In the genomic region with DNA sequence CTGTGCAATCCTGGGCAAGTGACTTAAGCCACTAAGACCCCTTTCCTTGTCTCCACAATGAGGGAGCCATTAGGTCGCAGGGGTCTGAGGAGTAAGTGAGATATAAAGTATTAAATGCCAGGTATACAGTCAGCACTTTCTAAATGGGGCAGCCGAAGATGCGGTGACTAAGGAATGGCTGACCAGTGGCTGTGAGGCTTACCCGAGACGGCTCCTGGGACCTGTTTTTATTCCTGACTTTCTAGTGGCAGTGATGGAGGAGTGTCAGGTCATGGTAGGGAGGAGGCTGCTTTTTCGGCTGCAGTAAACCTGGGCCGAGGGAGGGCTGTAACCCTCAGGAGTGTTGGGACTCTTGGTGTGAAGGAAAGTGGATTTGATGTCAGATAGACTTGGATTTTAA, we compare ENCODE assay signal across 33 cellular contexts.
"Had no signal": no experiment of that assay in that cellular context is flagged by ENCODE, and none has a peak within 500 bp of the region (broad histone marks: within the 10 kb centered on the region; RNA-seq: fewer than 3 reads in every experiment).

No MANE protein-coding gene starts in this region.

- H3K4me3 ChIP-seq: adrenal gland, body of pancreas, esophagus muscularis mucosa, gastroesophageal sphincter had no signal

- H3K4me3 Mint-ChIP-seq: activated B cell treated with CpG ODN at 0.5 μM for 24 hours; activated CD8-positive, alpha-beta memory T cell treated with anti-CD3 and anti-CD28 coated beads, Interleukin-2, amount 10 ng/mL, durations not matched to agents 7 days and 5 days; activated CD8-positive, alpha-beta T cell treated with anti-CD3 and anti-CD28 coated beads for 36 hours; activated naive CD4-positive, alpha-beta T cell treated with anti-CD3 and anti-CD28 coated beads for 36 hours; activated naive CD4-positive, alpha-beta T cell treated with anti-CD3 and anti-CD28 coated beads, Interleukin-2, amount 50 U/mL, for 24 hours; activated naive CD8-positive, alpha-beta T cell treated with anti-CD3 and anti-CD28 coated beads for 36 hours; activated naive CD8-positive, alpha-beta T cell treated with anti-CD3 and anti-CD28 coated beads, Interleukin-2, amount 50 U/mL, for 24 hours; activated T-cell treated with anti-CD3 and anti-CD28 coated beads, Interleukin-2, amount 50 U/mL, for 24 hours; activated T-cell treated with anti-CD3 and anti-CD28 coated beads, Interleukin-2, amount 50 U/mL, for 72 hours; effector memory CD8-positive, alpha-beta T cell; T-helper 17 cell; T-helper 2 cell treated with Interferon-gamma antibody and Interleukin-4, amounts not matched to agents 5 μg/mL and 100 μg/mL, for 36 hours had no signal

- H3K9me3 ChIP-seq: adrenal gland, body of pancreas, esophagus muscularis mucosa, gastroesophageal sphincter had no signal

- H3K27me3 Mint-ChIP-seq: activated B cell treated with CpG ODN at 0.5 μM for 24 hours; activated CD8-positive, alpha-beta memory T cell treated with anti-CD3 and anti-CD28 coated beads, Interleukin-2, amount 10 ng/mL, durations not matched to agents 7 days and 5 days; activated CD8-positive, alpha-beta T cell treated with anti-CD3 and anti-CD28 coated beads for 36 hours; activated naive CD4-positive, alpha-beta T cell treated with anti-CD3 and anti-CD28 coated beads, Interleukin-2, amount 50 U/mL, for 24 hours; activated naive CD8-positive, alpha-beta T cell treated with anti-CD3 and anti-CD28 coated beads for 36 hours; activated naive CD8-positive, alpha-beta T cell treated with anti-CD3 and anti-CD28 coated beads, Interleukin-2, amount 50 U/mL, for 24 hours; activated T-cell treated with anti-CD3 and anti-CD28 coated beads, Interleukin-2, amount 50 U/mL, for 24 hours; effector memory CD8-positive, alpha-beta T cell; T-helper 17 cell had no signal

- H3K4me1 ChIP-seq: adrenal gland, body of pancreas had no signal

- H3K36me3 Mint-ChIP-seq: activated naive CD8-positive, alpha-beta T cell treated with anti-CD3 and anti-CD28 coated beads for 36 hours had no signal

- DNase-seq: activated B cell treated with CpG ODN at 0.5 μM for 24 hours; activated CD4-positive, alpha-beta T cell treated with anti-CD3 and anti-CD28 coated beads for 48 hours; activated CD4-positive, alpha-beta T cell treated with anti-CD3 and anti-CD28 coated beads, Interleukin-2, amount 50 U/mL, for 1 hour; activated CD4-positive, alpha-beta T cell treated with anti-CD3 and anti-CD28 coated beads, Interleukin-2, amount 50 U/mL, for 48 hours; activated CD8-positive, alpha-beta memory T cell treated with anti-CD3 and anti-CD28 coated beads, Interleukin-2, amount 10 ng/mL, durations not matched to agents 7 days and 5 days; activated CD8-positive, alpha-beta memory T cell treated with anti-CD3 and anti-CD28 coated beads, Interleukin-2, amount 50 U/mL, for 4 hours; activated CD8-positive, alpha-beta T cell treated with anti-CD3 and anti-CD28 coated beads for 36 hours; activated naive CD4-positive, alpha-beta T cell treated with anti-CD3 and anti-CD28 coated beads for 36 hours; activated naive CD8-positive, alpha-beta T cell treated with anti-CD3 and anti-CD28 coated beads for 36 hours; activated naive CD8-positive, alpha-beta T cell treated with anti-CD3 and anti-CD28 coated beads, Interleukin-2, amount 50 U/mL, for 24 hours; activated T-cell treated with anti-CD3 and anti-CD28 coated beads for 4 hours; activated T-cell treated with anti-CD3 and anti-CD28 coated beads, Interleukin-2, amount 50 U/mL, for 24 hours; activated T-cell treated with anti-CD3 and anti-CD28 coated beads, Interleukin-2, amount 50 U/mL, for 72 hours; adrenal gland; amygdala; aorta; body of pancreas; caudate nucleus; cortex of kidney; dermis blood vessel endothelial cell; effector CD4-positive, alpha-beta T cell; effector memory CD8-positive, alpha-beta T cell; erythroblast; foreskin keratinocyte; head of caudate nucleus; T-helper 1 cell; T-helper 17 cell; T1000; WERI-Rb-1 had no signal

- H3K36me3 ChIP-seq: adrenal gland, WERI-Rb-1 had no signal

- H3K27me3 ChIP-seq: adrenal gland, body of pancreas, esophagus muscularis mucosa, foreskin keratinocyte, gastroesophageal sphincter had no signal

- H3K27ac ChIP-seq: adrenal gland, body of pancreas, esophagus muscularis mucosa, foreskin keratinocyte, gastroesophageal sphincter, WERI-Rb-1 had no signal

- H3K9me3 Mint-ChIP-seq: activated B cell treated with CpG ODN at 0.5 μM for 24 hours; activated CD8-positive, alpha-beta T cell treated with anti-CD3 and anti-CD28 coated beads for 36 hours; activated naive CD4-positive, alpha-beta T cell treated with anti-CD3 and anti-CD28 coated beads for 36 hours; activated naive CD4-positive, alpha-beta T cell treated with anti-CD3 and anti-CD28 coated beads, Interleukin-2, amount 50 U/mL, for 24 hours; activated naive CD8-positive, alpha-beta T cell treated with anti-CD3 and anti-CD28 coated beads for 36 hours; activated naive CD8-positive, alpha-beta T cell treated with anti-CD3 and anti-CD28 coated beads, Interleukin-2, amount 50 U/mL, for 24 hours; activated T-cell treated with anti-CD3 and anti-CD28 coated beads, Interleukin-2, amount 50 U/mL, for 24 hours; activated T-cell treated with anti-CD3 and anti-CD28 coated beads, Interleukin-2, amount 50 U/mL, for 72 hours; effector memory CD8-positive, alpha-beta T cell; T-helper 2 cell treated with Interferon-gamma antibody and Interleukin-4, amounts not matched to agents 5 μg/mL and 100 μg/mL, for 36 hours had no signal

- H3K27ac Mint-ChIP-seq: activated B cell treated with CpG ODN at 0.5 μM for 24 hours; activated CD8-positive, alpha-beta memory T cell treated with anti-CD3 and anti-CD28 coated beads, Interleukin-2, amount 10 ng/mL, durations not matched to agents 7 days and 5 days; activated CD8-positive, alpha-beta T cell treated with anti-CD3 and anti-CD28 coated beads for 36 hours; activated naive CD4-positive, alpha-beta T cell treated with anti-CD3 and anti-CD28 coated beads for 36 hours; activated naive CD8-positive, alpha-beta T cell treated with anti-CD3 and anti-CD28 coated beads for 36 hours; activated naive CD8-positive, alpha-beta T cell treated with anti-CD3 and anti-CD28 coated beads, Interleukin-2, amount 50 U/mL, for 24 hours; activated T-cell treated with anti-CD3 and anti-CD28 coated beads, Interleukin-2, amount 50 U/mL, for 24 hours; activated T-cell treated with anti-CD3 and anti-CD28 coated beads, Interleukin-2, amount 50 U/mL, for 72 hours; effector memory CD8-positive, alpha-beta T cell; T-helper 17 cell; T-helper 2 cell treated with Interferon-gamma antibody and Interleukin-4, amounts not matched to agents 5 μg/mL and 100 μg/mL, for 36 hours had no signal
